Comparison of ENCODE assay signal across 9 cellular contexts in genomic region chr6:111750753-111751684, GRCh38.
DNase-seq lines count a peak whose midpoint lies in the region; ATAC-seq and TF ChIP-seq lines count a peak whose summit lies in the region.
"Had no signal": no experiment of that assay in that cellular context is flagged by ENCODE, and none has a peak within 500 bp of the region (broad histone marks: within the 10 kb centered on the region; RNA-seq: fewer than 3 reads in every experiment).

No MANE protein-coding gene starts in this region.

- no peaks in the 10 kb centered on the region for H3K36me3 ChIP-seq in esophagus muscularis mucosa

- intact Hi-C loops in esophagus muscularis mucosa (cut with DNase I): no loop called here

- H3K27me3 Mint-ChIP-seq in activated CD4-positive, alpha-beta memory T cell treated with anti-CD3 and anti-CD28 coated beads, Interleukin-2, amount 10 ng/mL, durations not matched to agents 7 days and 5 days: no peaks in the 10 kb centered on the region

- H3K9me3 Mint-ChIP-seq in activated CD4-positive, alpha-beta memory T cell treated with anti-CD3 and anti-CD28 coated beads, Interleukin-2, amount 10 ng/mL, durations not matched to agents 7 days and 5 days: no peaks in the 10 kb centered on the region

- CTCF ChIA-PET in activated CD4-positive, alpha-beta memory T cell treated with anti-CD3 and anti-CD28 coated beads, Interleukin-2, amount 10 ng/mL, durations not matched to agents 7 days and 5 days (lab: Charles Lee): interaction anchor here (1.5 kb wide), 1 partner anchor 11 kb away, joined by 3 read pairs; no protein-coding TSS in a partner anchor

- peak; percentile 97 for ATAC-seq in GM19035 (IDR thresholded peaks at IDR 0.05; ENCODE audit: unreplicated experiment)
- peak; percentile 81 for ATAC-seq in HG03045 (IDR thresholded peaks at IDR 0.05; ENCODE audit: unreplicated experiment)
- ATAC-seq in HG03097 (IDR thresholded peaks at IDR 0.05; ENCODE audit: low FRiP score, unreplicated experiment): no peak

- no peak overlapping the region for H3K4me3 ChIP-seq in esophagus muscularis mucosa
- H3K4me3 ChIP-seq: SK-N-MC had no signal

- H3K4me1 ChIP-seq in esophagus muscularis mucosa: peaks cover 0 to 43% (median 5%) of the 10 kb centered on the region in 4 donors

- no peak for TF ChIP-seq CTCF in esophagus muscularis mucosa (IDR thresholded peaks at IDR 0.05)

- H3K4me1 Mint-ChIP-seq in activated CD4-positive, alpha-beta memory T cell treated with anti-CD3 and anti-CD28 coated beads, Interleukin-2, amount 10 ng/mL, durations not matched to agents 7 days and 5 days: peaks cover 93% of the 10 kb centered on the region

- H3K27ac ChIP-seq in esophagus muscularis mucosa (replicated peaks in 1 of 4): no peak overlapping the region
- H3K27ac ChIP-seq: SK-N-MC had no signal

- POLR2A ChIA-PET in activated CD4-positive, alpha-beta memory T cell treated with anti-CD3 and anti-CD28 coated beads, Interleukin-2, amount 10 ng/mL, durations not matched to agents 7 days and 5 days (lab: Charles Lee): interaction anchor here (0.6 to 3.3 kb wide), 4 partner anchors 11 to 242 kb away, joined by 3 to 37 read pairs (median 5); no protein-coding TSS in a partner anchor

- TF ChIP-seq POLR2A in esophagus muscularis mucosa (IDR thresholded peaks at IDR 0.05; ENCODE audit: low read depth): no peak

- peak; percentile 75 for DNase-seq in activated CD4-positive, alpha-beta memory T cell treated with anti-CD3 and anti-CD28 coated beads, Interleukin-2, amount 10 ng/mL, durations not matched to agents 7 days and 5 days
- DNase-seq in iPS-NIHi7 (ENCODE audit: extremely low spot score): peak; percentile 64
- DNase-seq in AG20443 (ENCODE audit: low spot score): no peak
- DNase-seq in NCI-H1092 treated with DMSO at 0.1 percent for 48 hours (lab: John Stamatoyannopoulos, UW): no peak
- no peak for DNase-seq in esophagus muscularis mucosa (ENCODE audit: extremely low spot score)

- H3K27me3 ChIP-seq in esophagus muscularis mucosa: no peaks in the 10 kb centered on the region

- WGBS in esophagus muscularis mucosa: 81% methylated on average over 6 of the region's 6 CpGs

- peak overlapping the region; percentile 52 for H3K4me3 Mint-ChIP-seq in activated CD4-positive, alpha-beta memory T cell treated with anti-CD3 and anti-CD28 coated beads, Interleukin-2, amount 10 ng/mL, durations not matched to agents 7 days and 5 days

- H3K9me3 ChIP-seq in esophagus muscularis mucosa: no peaks in the 10 kb centered on the region

- peak overlapping the region; percentile 98 for H3K27ac Mint-ChIP-seq in activated CD4-positive, alpha-beta memory T cell treated with anti-CD3 and anti-CD28 coated beads, Interleukin-2, amount 10 ng/mL, durations not matched to agents 7 days and 5 days

- TF ChIP-seq EP300 in esophagus muscularis mucosa (IDR thresholded peaks at IDR 0.05): no peak

- peaks cover 73% of the 10 kb centered on the region for H3K36me3 Mint-ChIP-seq in activated CD4-positive, alpha-beta memory T cell treated with anti-CD3 and anti-CD28 coated beads, Interleukin-2, amount 10 ng/mL, durations not matched to agents 7 days and 5 days (ENCODE audit: low read depth)

Comparison
In these comparisons a context has a peak if more than half of its experiments do, and no peak if none do; other contexts are left out.
1. DNase-seq: peak in activated CD4-positive, alpha-beta memory T cell treated with anti-CD3 and anti-CD28 coated beads, Interleukin-2, amount 10 ng/mL, durations not matched to agents 7 days and 5 days (single experiment) and iPS-NIHi7 (single experiment); none in AG20443 (single experiment), NCI-H1092 treated with DMSO at 0.1 percent for 48 hours (single experiment) and esophagus muscularis mucosa (single experiment).